Comparison of ENCODE assay signal across 20 cellular contexts in the genomic region with DNA sequence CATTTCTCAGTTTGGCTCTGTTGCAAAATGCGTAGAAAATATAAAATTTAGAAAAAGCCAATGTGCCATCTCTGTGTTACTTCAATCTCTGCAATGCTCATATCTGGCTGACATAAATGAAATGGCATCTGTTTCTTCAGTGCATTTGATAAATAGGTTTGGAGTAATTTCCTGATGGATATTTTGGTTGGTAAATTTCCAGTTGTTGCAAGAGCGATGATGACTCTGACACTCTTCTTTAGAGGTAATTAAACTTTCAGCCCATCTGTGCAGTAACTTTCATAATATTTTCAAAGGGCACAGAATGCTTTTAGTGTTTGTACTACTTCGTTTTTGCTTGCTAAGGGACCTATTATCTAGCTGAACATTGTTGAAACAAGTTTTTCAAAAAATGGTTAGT.
DNase-seq lines count a peak whose midpoint lies in the region; ATAC-seq and TF ChIP-seq lines count a peak whose summit lies in the region.
"Had no signal": no experiment of that assay in that cellular context is flagged by ENCODE, and none has a peak within 500 bp of the region (broad histone marks: within the 10 kb centered on the region; RNA-seq: fewer than 3 reads in every experiment).

No MANE protein-coding gene starts in this region.

- TF ChIP-seq CTCF in AG10803 (conservative IDR thresholded peaks at IDR 0.05; ENCODE audit: low read length) (no peak), cardiac fibroblast (IDR thresholded peaks at IDR 0.05; ENCODE audit: low read depth, low read length) (no peak), dorsolateral prefrontal cortex (IDR thresholded peaks at IDR 0.05 in 54 of 56, conservative IDR thresholded peaks at IDR 0.05 in 2 of 56; ENCODE audit: low read depth in 1 of 56, partially characterized antibody in 56 of 56) (no peak)

- DNase-seq in AG10803 (ENCODE audit: low read depth): peak; percentile 24
- DNase-seq in NCI-H1694 treated with DMSO at 0.1 percent for 48 hours (lab: John Stamatoyannopoulos, UW): peak; percentile 75
- DNase-seq in cardiac fibroblast (ENCODE audit: low read depth in 2 of 2): peak; percentile 60 to 68
- peak; percentile 60 for DNase-seq in iris pigment epithelial cell (ENCODE audit: low read depth)
- DNase-seq in dorsolateral prefrontal cortex: no peak
- no peak for DNase-seq in COR-L47 (lab: John Stamatoyannopoulos, UW)
- DNase-seq: activated CD4-positive, alpha-beta T cell treated with anti-CD3 and anti-CD28 coated beads for 4 hours; activated CD8-positive, alpha-beta memory T cell treated with anti-CD3 and anti-CD28 coated beads, Interleukin-2, amount 10 ng/mL, durations not matched to agents 7 days and 5 days; DMS153; Kasumi-1; kidney; NCI-H1092; NCI-H2081 treated with DMSO at 0.1 percent for 48 hours; NCI-H524 treated with DMSO at 0.1 percent for 48 hours; ovary had no signal

- ATAC-seq in GM18502 (IDR thresholded peaks at IDR 0.05; ENCODE audit: poor library complexity, unreplicated experiment): no peak
- ATAC-seq in HG02678 (IDR thresholded peaks at IDR 0.05; ENCODE audit: unreplicated experiment): no peak
- ATAC-seq: activated CD8-positive, alpha-beta memory T cell treated with anti-CD3 and anti-CD28 coated beads, Interleukin-2, amount 10 ng/mL, durations not matched to agents 7 days and 5 days; sciatic nerve; stimulated activated memory B cell treated with anti-CD40 and anti-IgM and Interleukin-4, amounts not matched to agents 10 μg/mL and 1 μg/mL and 100 μg/mL, for 72 hours had no signal

- H3K27me3 ChIP-seq in dorsolateral prefrontal cortex: no peaks in the 10 kb centered on the region
- H3K27me3 ChIP-seq: ascending aorta, ovary had no signal

- no peak overlapping the region for H3K27ac ChIP-seq in dorsolateral prefrontal cortex
- H3K27ac ChIP-seq: ovary had no signal

- H3K4me3 ChIP-seq in AG10803 (ENCODE audit: low read length) (no peak overlapping the region), cardiac fibroblast (replicated peaks in 1 of 2; ENCODE audit: low read depth in 2 of 2, low read length in 2 of 2) (no peak overlapping the region), dorsolateral prefrontal cortex (no peak overlapping the region)
- H3K4me3 ChIP-seq: ascending aorta, ovary had no signal

- intact Hi-C loops in dorsolateral prefrontal cortex (cut with DNase I): no loop called here

Comparison
In these comparisons a context has a peak if more than half of its experiments do, and no peak if none do; other contexts are left out.
1. DNase-seq: peak in AG10803 (single experiment), NCI-H1694 treated with DMSO at 0.1 percent for 48 hours (single experiment), cardiac fibroblast (2 of 2) and iris pigment epithelial cell (single experiment); none in dorsolateral prefrontal cortex (0 of 10) and COR-L47 (single experiment).